ENCODE assay signal across 17 cellular contexts in the genomic region with DNA sequence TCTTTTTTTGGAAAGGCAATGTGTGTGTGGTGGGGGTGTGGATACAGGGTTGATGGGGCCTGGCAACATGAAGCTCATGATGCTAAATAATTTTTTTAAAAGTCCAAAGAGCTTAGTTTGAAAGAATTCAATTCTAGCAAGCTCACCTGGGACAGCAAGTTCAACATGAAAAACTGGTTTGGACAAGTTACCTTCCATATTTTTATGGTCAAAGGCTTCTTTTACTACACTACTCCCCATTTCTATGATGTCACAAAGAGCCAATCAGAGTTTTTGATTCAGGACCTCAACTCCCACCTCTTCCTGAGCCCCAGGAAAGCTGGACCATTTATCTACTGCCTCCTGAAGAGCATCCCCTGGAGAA.
A peak's percentile ranks its signal among the peaks of the same experiment; 100 is the strongest.
DNase-seq lines count a peak whose midpoint lies in the region; TF ChIP-seq lines count a peak whose summit lies in the region.
"Had no signal": no experiment of that assay in that cellular context is flagged by ENCODE, and none has a peak within 500 bp of the region (broad histone marks: within the 10 kb centered on the region; RNA-seq: fewer than 3 reads in every experiment).

No MANE protein-coding gene starts in this region.

- POLR2A ChIA-PET in activated CD4-positive, alpha-beta memory T cell treated with anti-CD3 and anti-CD28 coated beads, Interleukin-2, amount 10 ng/mL, durations not matched to agents 7 days and 5 days (lab: Charles Lee), result no interaction called here

- DNase-seq in DMS53 (lab: John Stamatoyannopoulos, UW) (peak; percentile 17), DMS53 treated with DMSO at 0.1 percent for 48 hours (lab: John Stamatoyannopoulos, UW; ENCODE audit: unreplicated experiment) (no peak), SIG-M5 treated with dmso at 0.1 percent for 504 hours (lab: John Stamatoyannopoulos, UW; ENCODE audit: unreplicated experiment) (peak; percentile 2), SIG-M5 (lab: John Stamatoyannopoulos, UW) (no peak), type B pancreatic cell (ENCODE audit: extremely low spot score, unreplicated experiment) (no peak)
- no peak for DNase-seq in activated CD4-positive, alpha-beta memory T cell treated with anti-CD3 and anti-CD28 coated beads, Interleukin-2, amount 10 ng/mL, durations not matched to agents 7 days and 5 days
- no peak for DNase-seq in activated CD4-positive, alpha-beta T cell treated with anti-CD3 and anti-CD28 coated beads, Interleukin-2, amount 10 ng/mL, durations not matched to agents 24 days and 14 days
- DNase-seq: CD4-positive, alpha-beta T cell; CD8-positive, alpha-beta memory T cell; DMS79 had no signal

- no peak overlapping the region for H3K4me3 Mint-ChIP-seq in type B pancreatic cell
- H3K4me3 Mint-ChIP-seq in activated CD4-positive, alpha-beta memory T cell treated with anti-CD3 and anti-CD28 coated beads, Interleukin-2, amount 10 ng/mL, durations not matched to agents 7 days and 5 days, result no peak overlapping the region
- H3K4me3 Mint-ChIP-seq in activated CD4-positive, alpha-beta T cell treated with anti-CD3 and anti-CD28 coated beads, Interleukin-2, amount 10 ng/mL, durations not matched to agents 24 days and 14 days, result no peak overlapping the region
- H3K4me3 Mint-ChIP-seq: B cell; CD4-positive, alpha-beta T cell; CD8-positive, alpha-beta memory T cell; GM23338; H9 had no signal

- intact Hi-C loops in activated CD4-positive, alpha-beta T cell treated with anti-CD3 and anti-CD28 coated beads, Interleukin-2, amount 10 ng/mL, durations not matched to agents 24 days and 14 days (cut with micrococcal nuclease), result no loop called here

- H3K9me3 Mint-ChIP-seq in type B pancreatic cell, result no peaks in the 10 kb centered on the region
- no peaks in the 10 kb centered on the region for H3K9me3 Mint-ChIP-seq in activated CD4-positive, alpha-beta memory T cell treated with anti-CD3 and anti-CD28 coated beads, Interleukin-2, amount 10 ng/mL, durations not matched to agents 7 days and 5 days
- H3K9me3 Mint-ChIP-seq in activated CD4-positive, alpha-beta T cell treated with anti-CD3 and anti-CD28 coated beads, Interleukin-2, amount 10 ng/mL, durations not matched to agents 24 days and 14 days, result no peaks in the 10 kb centered on the region
- H3K9me3 Mint-ChIP-seq: CD4-positive, alpha-beta T cell; GM23338; H9 had no signal

- TF ChIP-seq CTCF in VCaP (conservative IDR thresholded peaks at IDR 0.05), result no peak
- no peak for TF ChIP-seq CTCF in type B pancreatic cell (conservative IDR thresholded peaks at IDR 0.05)

- H3K27ac ChIP-seq in VCaP, result peak overlapping the region; percentile 50
- H3K27ac ChIP-seq: 22Rv1, BLaER1, C4-2B had no signal

- peaks cover 72% of the 10 kb centered on the region for H3K27me3 Mint-ChIP-seq in type B pancreatic cell
- peaks cover 39% of the 10 kb centered on the region for H3K27me3 Mint-ChIP-seq in activated CD4-positive, alpha-beta memory T cell treated with anti-CD3 and anti-CD28 coated beads, Interleukin-2, amount 10 ng/mL, durations not matched to agents 7 days and 5 days
- H3K27me3 Mint-ChIP-seq in activated CD4-positive, alpha-beta T cell treated with anti-CD3 and anti-CD28 coated beads, Interleukin-2, amount 10 ng/mL, durations not matched to agents 24 days and 14 days, result peaks cover 18% of the 10 kb centered on the region

- CTCF ChIA-PET in activated CD4-positive, alpha-beta memory T cell treated with anti-CD3 and anti-CD28 coated beads, Interleukin-2, amount 10 ng/mL, durations not matched to agents 7 days and 5 days (lab: Charles Lee), result no interaction called here

- H3K4me1 Mint-ChIP-seq in type B pancreatic cell (ENCODE audit: unreplicated experiment), result no peaks in the 10 kb centered on the region
- H3K4me1 Mint-ChIP-seq in activated CD4-positive, alpha-beta memory T cell treated with anti-CD3 and anti-CD28 coated beads, Interleukin-2, amount 10 ng/mL, durations not matched to agents 7 days and 5 days, result no peaks in the 10 kb centered on the region
- H3K4me1 Mint-ChIP-seq in activated CD4-positive, alpha-beta T cell treated with anti-CD3 and anti-CD28 coated beads, Interleukin-2, amount 10 ng/mL, durations not matched to agents 24 days and 14 days, result no peaks in the 10 kb centered on the region
- H3K4me1 Mint-ChIP-seq: B cell; CD8-positive, alpha-beta memory T cell; GM23338 had no signal

- H3K27ac Mint-ChIP-seq in type B pancreatic cell, result peak overlapping the region; percentile 27
- no peak overlapping the region for H3K27ac Mint-ChIP-seq in activated CD4-positive, alpha-beta memory T cell treated with anti-CD3 and anti-CD28 coated beads, Interleukin-2, amount 10 ng/mL, durations not matched to agents 7 days and 5 days
- H3K27ac Mint-ChIP-seq in activated CD4-positive, alpha-beta T cell treated with anti-CD3 and anti-CD28 coated beads, Interleukin-2, amount 10 ng/mL, durations not matched to agents 24 days and 14 days, result no peak overlapping the region
- H3K27ac Mint-ChIP-seq: B cell; CD4-positive, alpha-beta T cell; CD8-positive, alpha-beta memory T cell; GM23338; H9 had no signal

- H3K36me3 Mint-ChIP-seq in type B pancreatic cell, result no peaks in the 10 kb centered on the region
- no peaks in the 10 kb centered on the region for H3K36me3 Mint-ChIP-seq in activated CD4-positive, alpha-beta memory T cell treated with anti-CD3 and anti-CD28 coated beads, Interleukin-2, amount 10 ng/mL, durations not matched to agents 7 days and 5 days (ENCODE audit: low read depth)
- H3K36me3 Mint-ChIP-seq in activated CD4-positive, alpha-beta T cell treated with anti-CD3 and anti-CD28 coated beads, Interleukin-2, amount 10 ng/mL, durations not matched to agents 24 days and 14 days (ENCODE audit: low read depth), result no peaks in the 10 kb centered on the region
- H3K36me3 Mint-ChIP-seq: CD8-positive, alpha-beta memory T cell had no signal

Comparison
In these comparisons a context has a peak if more than half of its experiments do, and no peak if none do; other contexts are left out.
1. DNase-seq: peak in DMS53 (single experiment) and SIG-M5 treated with dmso at 0.1 percent for 504 hours (single experiment); none in DMS53 treated with DMSO at 0.1 percent for 48 hours (single experiment), SIG-M5 (single experiment), type B pancreatic cell (single experiment), activated CD4-positive, alpha-beta memory T cell treated with anti-CD3 and anti-CD28 coated beads, Interleukin-2, amount 10 ng/mL, durations not matched to agents 7 days and 5 days (single experiment) and activated CD4-positive, alpha-beta T cell treated with anti-CD3 and anti-CD28 coated beads, Interleukin-2, amount 10 ng/mL, durations not matched to agents 24 days and 14 days (single experiment).